ENCODE assay signal across 16 cellular contexts in genomic region chr9:137733429-137733828, GRCh38.
DNase-seq lines count a peak whose midpoint lies in the region; ATAC-seq and TF ChIP-seq lines count a peak whose summit lies in the region.
"Had no signal": no experiment of that assay in that cellular context is flagged by ENCODE, and none has a peak within 500 bp of the region (broad histone marks: within the 10 kb centered on the region; RNA-seq: fewer than 3 reads in every experiment).

No MANE protein-coding gene starts in this region.

- H3K27me3 Mint-ChIP-seq in endodermal cell (ENCODE audit: insufficient read depth) (no peaks in the 10 kb centered on the region), memory B cell (no peaks in the 10 kb centered on the region)
- H3K27me3 Mint-ChIP-seq: CD4-positive, alpha-beta T cell; IgD-negative memory B cell had no signal

- ATAC-seq in left lobe of liver (peak; percentile 93), memory B cell (ENCODE audit: low read depth) (no peak)

- H3K27ac ChIP-seq in endodermal cell (ENCODE audit: low read depth, low read length): no peak overlapping the region
- H3K27ac ChIP-seq: C4-2B had no signal

- H3K4me1 Mint-ChIP-seq in endodermal cell (peaks cover 12% of the 10 kb centered on the region), memory B cell (peaks cover 10% of the 10 kb centered on the region)

- peaks cover 77% of the 10 kb centered on the region for H3K36me3 ChIP-seq in endodermal cell (ENCODE audit: control insufficient read depth, insufficient read depth, low read length)

- WGBS in endodermal cell (ENCODE audit: insufficient coverage in 1 of 2, insufficient read length in 1 of 2), 2 experiments: 94 to 98% methylated on average over 6 of the region's 6 CpGs

- no peak for TF ChIP-seq CTCF in endodermal cell (conservative IDR thresholded peaks at IDR 0.05)

- H3K9ac ChIP-seq in endodermal cell (ENCODE audit: extremely low read depth, low read length, poor library complexity, severe bottlenecking): no peak overlapping the region

- H3K9me3 Mint-ChIP-seq in endodermal cell: peaks cover 9% of the 10 kb centered on the region
- peaks cover 8% of the 10 kb centered on the region for H3K9me3 Mint-ChIP-seq in memory B cell
- H3K9me3 Mint-ChIP-seq: CD4-positive, alpha-beta T cell had no signal

- H3K4me3 ChIP-seq in endodermal cell (ENCODE audit: low read length): peak overlapping the region; percentile 65
- H3K4me3 ChIP-seq: HAP-1 had no signal

- H3K9me3 ChIP-seq in endodermal cell (ENCODE audit: control insufficient read depth, low read length): peaks cover 40% of the 10 kb centered on the region
- H3K9me3 ChIP-seq: BE2C, Caco-2 had no signal

- H3K4me1 ChIP-seq in endodermal cell (ENCODE audit: control insufficient read depth, insufficient read depth, low read length): peaks cover 18% of the 10 kb centered on the region
- H3K4me1 ChIP-seq: BE2C, Caco-2, HAP-1 had no signal

- DNase-seq in endodermal cell (no peak), left lobe of liver (ENCODE audit: low spot score) (peak; percentile 60), memory B cell (ENCODE audit: low spot score in 2 of 2) (no peak), cerebellum (ENCODE audit: low spot score) (no peak), NCI-H187 (lab: John Stamatoyannopoulos, UW) (no peak), NCI-H2107 treated with DMSO at 0.1 percent for 48 hours (lab: John Stamatoyannopoulos, UW; ENCODE audit: unreplicated experiment) (no peak)
- DNase-seq: ACHN; BE2C; Caco-2; CD4-positive, alpha-beta T cell; DMS153; DMS79; GDM1 had no signal

- H3K4me3 Mint-ChIP-seq in endodermal cell (no peak overlapping the region), memory B cell (no peak overlapping the region)
- H3K4me3 Mint-ChIP-seq: CD4-positive, alpha-beta T cell had no signal

- H3K27me3 ChIP-seq in endodermal cell (ENCODE audit: control insufficient read depth, insufficient read depth, low read length, poor library complexity, severe bottlenecking): no peaks in the 10 kb centered on the region
- H3K27me3 ChIP-seq: BE2C had no signal

- H3K27ac Mint-ChIP-seq in endodermal cell (peak overlapping the region; percentile 81), memory B cell (peak overlapping the region; percentile 8)
- H3K27ac Mint-ChIP-seq: CD4-positive, alpha-beta T cell had no signal

- H3K36me3 Mint-ChIP-seq in endodermal cell (ENCODE audit: low read depth) (peaks cover 78% of the 10 kb centered on the region), memory B cell (peaks cover 45% of the 10 kb centered on the region)
